In the genomic region with DNA sequence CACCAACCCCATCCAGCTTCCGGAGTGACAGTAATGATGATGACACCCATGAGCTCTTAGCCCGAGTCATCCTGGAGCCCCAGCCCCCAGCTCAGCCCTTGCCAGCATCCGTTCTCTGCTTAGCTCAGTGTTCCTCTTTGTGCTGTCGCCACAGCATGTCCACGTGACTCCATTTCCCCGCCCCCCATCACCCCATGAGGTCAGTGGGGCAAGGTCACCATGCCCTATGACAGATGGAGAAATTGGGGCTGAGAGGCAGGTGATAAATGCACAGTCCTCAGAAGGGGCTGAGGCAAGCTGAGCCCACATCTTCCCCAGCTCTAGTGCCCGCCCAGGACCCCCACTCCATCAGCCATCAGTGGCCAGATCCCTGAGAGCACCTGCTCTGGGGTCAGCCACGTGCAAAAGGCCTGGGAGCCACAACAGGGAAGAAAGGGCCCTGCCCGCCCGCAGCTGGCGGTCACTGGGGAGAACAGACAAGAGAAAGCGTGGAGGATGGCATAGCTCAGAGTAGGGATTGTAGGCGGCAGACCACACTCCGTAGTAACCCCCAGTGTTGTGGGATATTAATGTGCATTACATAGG, we compare ENCODE assay signal across 1 cellular context.
TF ChIP-seq lines count a peak whose summit lies in the region.

No MANE protein-coding gene starts in this region.

TF ChIP-seq in HepG2, 621 proteins besides CTCF, POLR2A, EP300 and RAD21 (continued from another document and continues in another):
- TF ChIP-seq, protein P1, sequence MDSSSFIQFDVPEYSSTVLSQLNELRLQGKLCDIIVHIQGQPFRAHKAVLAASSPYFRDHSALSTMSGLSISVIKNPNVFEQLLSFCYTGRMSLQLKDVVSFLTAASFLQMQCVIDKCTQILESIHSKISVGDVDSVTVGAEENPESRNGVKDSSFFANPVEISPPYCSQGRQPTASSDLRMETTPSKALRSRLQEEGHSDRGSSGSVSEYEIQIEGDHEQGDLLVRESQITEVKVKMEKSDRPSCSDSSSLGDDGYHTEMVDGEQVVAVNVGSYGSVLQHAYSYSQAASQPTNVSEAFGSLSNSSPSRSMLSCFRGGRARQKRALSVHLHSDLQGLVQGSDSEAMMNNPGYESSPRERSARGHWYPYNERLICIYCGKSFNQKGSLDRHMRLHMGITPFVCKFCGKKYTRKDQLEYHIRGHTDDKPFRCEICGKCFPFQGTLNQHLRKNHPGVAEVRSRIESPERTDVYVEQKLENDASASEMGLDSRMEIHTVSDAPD (CRISPR knock-in tag; IDR thresholded peaks at IDR 0.05): no peak
- TF ChIP-seq ZKSCAN5 (CRISPR knock-in tag; IDR thresholded peaks at IDR 0.05) (no peak), TOE1 (CRISPR knock-in tag; IDR thresholded peaks at IDR 0.05) (no peak), ETS1 (CRISPR knock-in tag; IDR thresholded peaks at IDR 0.05) (no peak), LCORL (IDR thresholded peaks at IDR 0.05) (no peak), LCORL (CRISPR knock-in tag; IDR thresholded peaks at IDR 0.05) (peak; percentile 53; the same call in 1 of the 2 replicates), SRF (IDR thresholded peaks at IDR 0.05; ENCODE audit: low read depth, low read length) (no peak), ZNF263 (CRISPR knock-in tag; IDR thresholded peaks at IDR 0.05) (peak; percentile 39; the same call in 1 of the 2 replicates), SNRNP70 (IDR thresholded peaks at IDR 0.05; ENCODE audit: low read depth, low read length) (no peak), SOX13 (IDR thresholded peaks at IDR 0.05) (no peak), SOX13 (CRISPR knock-in tag; conservative IDR thresholded peaks at IDR 0.05 in 1 of 2, IDR thresholded peaks at IDR 0.05 in 1 of 2) (peak in 1 of 2 experiments; percentile 50; a peak in 2 of 4 replicates), DNMT1 (CRISPR knock-in tag; IDR thresholded peaks at IDR 0.05) (no peak), KDM5B (CRISPR knock-in tag; IDR thresholded peaks at IDR 0.05; ENCODE audit: borderline replicate concordance) (peak; percentile 58; the same call in 1 of the 2 replicates), HMG20A (CRISPR knock-in tag; IDR thresholded peaks at IDR 0.05; ENCODE audit: borderline replicate concordance) (peak; percentile 53; the same call in 1 of the 2 replicates), ARHGAP35 (CRISPR knock-in tag; IDR thresholded peaks at IDR 0.05; ENCODE audit: borderline replicate concordance) (no peak), ZBTB46 (CRISPR knock-in tag; IDR thresholded peaks at IDR 0.05; ENCODE audit: borderline replicate concordance) (no peak), ZFY (CRISPR knock-in tag; IDR thresholded peaks at IDR 0.05) (peak; percentile 55), ZNF547 (CRISPR knock-in tag; IDR thresholded peaks at IDR 0.05) (no peak), BCL6 (CRISPR knock-in tag; IDR thresholded peaks at IDR 0.05) (no peak; the same call in 1 of the 2 replicates), NONO (IDR thresholded peaks at IDR 0.05) (no peak), NONO (CRISPR knock-in tag; conservative IDR thresholded peaks at IDR 0.05) (0 out of 2 replicates have a peak, but pooled peaks have one; percentile 45), TCF12 (IDR thresholded peaks at IDR 0.05) (no peak), TCF12 (CRISPR knock-in tag; IDR thresholded peaks at IDR 0.05) (no peak), FLYWCH1 (CRISPR knock-in tag; IDR thresholded peaks at IDR 0.05) (no peak), NKX3-1 (CRISPR knock-in tag; IDR thresholded peaks at IDR 0.05) (no peak), REXO4 (CRISPR knock-in tag; IDR thresholded peaks at IDR 0.05; ENCODE audit: borderline replicate concordance) (no peak), MYC (CRISPR knock-in tag; IDR thresholded peaks at IDR 0.05; ENCODE audit: borderline replicate concordance) (peak; percentile 60), HNF1A (IDR thresholded peaks at IDR 0.05; ENCODE audit: low read depth) (no peak), HNF1A (CRISPR knock-in tag; IDR thresholded peaks at IDR 0.05; ENCODE audit: borderline replicate concordance) (no peak), BORCS8-MEF2B (CRISPR knock-in tag; IDR thresholded peaks at IDR 0.05) (peak; percentile 61; the same call in 1 of the 2 replicates)
- TF ChIP-seq, protein P2, sequence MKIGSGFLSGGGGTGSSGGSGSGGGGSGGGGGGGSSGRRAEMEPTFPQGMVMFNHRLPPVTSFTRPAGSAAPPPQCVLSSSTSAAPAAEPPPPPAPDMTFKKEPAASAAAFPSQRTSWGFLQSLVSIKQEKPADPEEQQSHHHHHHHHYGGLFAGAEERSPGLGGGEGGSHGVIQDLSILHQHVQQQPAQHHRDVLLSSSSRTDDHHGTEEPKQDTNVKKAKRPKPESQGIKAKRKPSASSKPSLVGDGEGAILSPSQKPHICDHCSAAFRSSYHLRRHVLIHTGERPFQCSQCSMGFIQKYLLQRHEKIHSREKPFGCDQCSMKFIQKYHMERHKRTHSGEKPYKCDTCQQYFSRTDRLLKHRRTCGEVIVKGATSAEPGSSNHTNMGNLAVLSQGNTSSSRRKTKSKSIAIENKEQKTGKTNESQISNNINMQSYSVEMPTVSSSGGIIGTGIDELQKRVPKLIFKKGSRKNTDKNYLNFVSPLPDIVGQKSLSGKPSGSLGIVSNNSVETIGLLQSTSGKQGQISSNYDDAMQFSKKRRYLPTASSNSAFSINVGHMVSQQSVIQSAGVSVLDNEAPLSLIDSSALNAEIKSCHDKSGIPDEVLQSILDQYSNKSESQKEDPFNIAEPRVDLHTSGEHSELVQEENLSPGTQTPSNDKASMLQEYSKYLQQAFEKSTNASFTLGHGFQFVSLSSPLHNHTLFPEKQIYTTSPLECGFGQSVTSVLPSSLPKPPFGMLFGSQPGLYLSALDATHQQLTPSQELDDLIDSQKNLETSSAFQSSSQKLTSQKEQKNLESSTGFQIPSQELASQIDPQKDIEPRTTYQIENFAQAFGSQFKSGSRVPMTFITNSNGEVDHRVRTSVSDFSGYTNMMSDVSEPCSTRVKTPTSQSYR (CRISPR knock-in tag; IDR thresholded peaks at IDR 0.05; ENCODE audit: borderline replicate concordance): peak; percentile 87
- TF ChIP-seq, protein P3, sequence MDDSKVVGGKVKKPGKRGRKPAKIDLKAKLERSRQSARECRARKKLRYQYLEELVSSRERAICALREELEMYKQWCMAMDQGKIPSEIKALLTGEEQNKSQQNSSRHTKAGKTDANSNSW (CRISPR knock-in tag; IDR thresholded peaks at IDR 0.05; ENCODE audit: borderline replicate concordance): no peak
- TF ChIP-seq, protein P4, sequence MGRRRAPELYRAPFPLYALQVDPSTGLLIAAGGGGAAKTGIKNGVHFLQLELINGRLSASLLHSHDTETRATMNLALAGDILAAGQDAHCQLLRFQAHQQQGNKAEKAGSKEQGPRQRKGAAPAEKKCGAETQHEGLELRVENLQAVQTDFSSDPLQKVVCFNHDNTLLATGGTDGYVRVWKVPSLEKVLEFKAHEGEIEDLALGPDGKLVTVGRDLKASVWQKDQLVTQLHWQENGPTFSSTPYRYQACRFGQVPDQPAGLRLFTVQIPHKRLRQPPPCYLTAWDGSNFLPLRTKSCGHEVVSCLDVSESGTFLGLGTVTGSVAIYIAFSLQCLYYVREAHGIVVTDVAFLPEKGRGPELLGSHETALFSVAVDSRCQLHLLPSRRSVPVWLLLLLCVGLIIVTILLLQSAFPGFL (CRISPR knock-in tag; IDR thresholded peaks at IDR 0.05): no peak
- TF ChIP-seq, protein P5, sequence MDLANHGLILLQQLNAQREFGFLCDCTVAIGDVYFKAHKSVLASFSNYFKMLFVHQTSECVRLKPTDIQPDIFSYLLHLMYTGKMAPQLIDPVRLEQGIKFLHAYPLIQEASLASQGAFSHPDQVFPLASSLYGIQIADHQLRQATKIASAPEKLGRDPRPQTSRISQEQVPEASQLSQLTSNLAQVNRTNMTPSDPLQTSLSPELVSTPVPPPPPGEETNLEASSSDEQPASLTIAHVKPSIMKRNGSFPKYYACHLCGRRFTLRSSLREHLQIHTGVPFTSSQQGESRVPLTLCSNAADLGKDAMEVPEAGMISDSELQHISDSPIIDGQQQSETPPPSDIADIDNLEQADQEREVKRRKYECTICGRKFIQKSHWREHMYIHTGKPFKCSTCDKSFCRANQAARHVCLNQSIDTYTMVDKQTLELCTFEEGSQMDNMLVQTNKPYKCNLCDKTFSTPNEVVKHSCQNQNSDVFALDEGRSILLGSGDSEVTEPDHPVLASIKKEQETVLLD (CRISPR knock-in tag; IDR thresholded peaks at IDR 0.05; ENCODE audit: low read depth): no peak
- TF ChIP-seq, protein P6, sequence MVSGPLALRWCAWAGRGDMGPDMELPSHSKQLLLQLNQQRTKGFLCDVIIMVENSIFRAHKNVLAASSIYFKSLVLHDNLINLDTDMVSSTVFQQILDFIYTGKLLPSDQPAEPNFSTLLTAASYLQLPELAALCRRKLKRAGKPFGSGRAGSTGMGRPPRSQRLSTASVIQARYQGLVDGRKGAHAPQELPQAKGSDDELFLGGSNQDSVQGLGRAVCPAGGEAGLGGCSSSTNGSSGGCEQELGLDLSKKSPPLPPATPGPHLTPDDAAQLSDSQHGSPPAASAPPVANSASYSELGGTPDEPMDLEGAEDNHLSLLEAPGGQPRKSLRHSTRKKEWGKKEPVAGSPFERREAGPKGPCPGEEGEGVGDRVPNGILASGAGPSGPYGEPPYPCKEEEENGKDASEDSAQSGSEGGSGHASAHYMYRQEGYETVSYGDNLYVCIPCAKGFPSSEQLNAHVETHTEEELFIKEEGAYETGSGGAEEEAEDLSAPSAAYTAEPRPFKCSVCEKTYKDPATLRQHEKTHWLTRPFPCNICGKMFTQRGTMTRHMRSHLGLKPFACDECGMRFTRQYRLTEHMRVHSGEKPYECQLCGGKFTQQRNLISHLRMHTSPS (CRISPR knock-in tag; IDR thresholded peaks at IDR 0.05; ENCODE audit: low read depth): peak; percentile 52; the same call in 1 of the 2 replicates
- TF ChIP-seq, protein P7, sequence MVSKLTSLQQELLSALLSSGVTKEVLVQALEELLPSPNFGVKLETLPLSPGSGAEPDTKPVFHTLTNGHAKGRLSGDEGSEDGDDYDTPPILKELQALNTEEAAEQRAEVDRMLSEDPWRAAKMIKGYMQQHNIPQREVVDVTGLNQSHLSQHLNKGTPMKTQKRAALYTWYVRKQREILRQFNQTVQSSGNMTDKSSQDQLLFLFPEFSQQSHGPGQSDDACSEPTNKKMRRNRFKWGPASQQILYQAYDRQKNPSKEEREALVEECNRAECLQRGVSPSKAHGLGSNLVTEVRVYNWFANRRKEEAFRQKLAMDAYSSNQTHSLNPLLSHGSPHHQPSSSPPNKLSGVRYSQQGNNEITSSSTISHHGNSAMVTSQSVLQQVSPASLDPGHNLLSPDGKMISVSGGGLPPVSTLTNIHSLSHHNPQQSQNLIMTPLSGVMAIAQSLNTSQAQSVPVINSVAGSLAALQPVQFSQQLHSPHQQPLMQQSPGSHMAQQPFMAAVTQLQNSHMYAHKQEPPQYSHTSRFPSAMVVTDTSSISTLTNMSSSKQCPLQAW (CRISPR knock-in tag; IDR thresholded peaks at IDR 0.05): peak; percentile 76; the same call in 1 of the 2 replicates
- TF ChIP-seq, protein P8, sequence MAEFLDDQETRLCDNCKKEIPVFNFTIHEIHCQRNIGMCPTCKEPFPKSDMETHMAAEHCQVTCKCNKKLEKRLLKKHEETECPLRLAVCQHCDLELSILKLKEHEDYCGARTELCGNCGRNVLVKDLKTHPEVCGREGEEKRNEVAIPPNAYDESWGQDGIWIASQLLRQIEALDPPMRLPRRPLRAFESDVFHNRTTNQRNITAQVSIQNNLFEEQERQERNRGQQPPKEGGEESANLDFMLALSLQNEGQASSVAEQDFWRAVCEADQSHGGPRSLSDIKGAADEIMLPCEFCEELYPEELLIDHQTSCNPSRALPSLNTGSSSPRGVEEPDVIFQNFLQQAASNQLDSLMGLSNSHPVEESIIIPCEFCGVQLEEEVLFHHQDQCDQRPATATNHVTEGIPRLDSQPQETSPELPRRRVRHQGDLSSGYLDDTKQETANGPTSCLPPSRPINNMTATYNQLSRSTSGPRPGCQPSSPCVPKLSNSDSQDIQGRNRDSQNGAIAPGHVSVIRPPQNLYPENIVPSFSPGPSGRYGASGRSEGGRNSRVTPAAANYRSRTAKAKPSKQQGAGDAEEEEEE (CRISPR knock-in tag; IDR thresholded peaks at IDR 0.05; ENCODE audit: borderline replicate concordance): 0 out of 2 replicates have a peak, but pooled peaks have one; percentile 62
